In genomic region chr14:24425704-24426103, GRCh38 we compare ENCODE assay signal across 1 cellular context.
TF ChIP-seq lines count a peak whose summit lies in the region.

No MANE protein-coding gene starts in this region.

TF ChIP-seq in K562, 482 proteins besides CTCF, POLR2A, EP300 and RAD21 (continued from another document):
- TF ChIP-seq CHD7 (IDR thresholded peaks at IDR 0.05; ENCODE audit: low read depth, low read length) (no peak), ZNF280B (CRISPR knock-in tag; IDR thresholded peaks at IDR 0.05) (no peak), PHB (CRISPR knock-in tag; IDR thresholded peaks at IDR 0.05) (no peak), MTF1 (CRISPR knock-in tag; IDR thresholded peaks at IDR 0.05; ENCODE audit: borderline replicate concordance) (no peak), KDM1A (IDR thresholded peaks at IDR 0.05) (0 out of 4 replicates have a peak, but pooled peaks of 1 of the 2 experiments have one; percentile 7)
